Comparison of ENCODE assay signal across 1 cellular context in genomic region chr18:26864658-26865057, GRCh38.
TF ChIP-seq lines count a peak whose summit lies in the region.

No MANE protein-coding gene starts in this region.

TF ChIP-seq in GM12878, 131 proteins besides CTCF, POLR2A, EP300 and RAD21:
- TF ChIP-seq, protein P1, sequence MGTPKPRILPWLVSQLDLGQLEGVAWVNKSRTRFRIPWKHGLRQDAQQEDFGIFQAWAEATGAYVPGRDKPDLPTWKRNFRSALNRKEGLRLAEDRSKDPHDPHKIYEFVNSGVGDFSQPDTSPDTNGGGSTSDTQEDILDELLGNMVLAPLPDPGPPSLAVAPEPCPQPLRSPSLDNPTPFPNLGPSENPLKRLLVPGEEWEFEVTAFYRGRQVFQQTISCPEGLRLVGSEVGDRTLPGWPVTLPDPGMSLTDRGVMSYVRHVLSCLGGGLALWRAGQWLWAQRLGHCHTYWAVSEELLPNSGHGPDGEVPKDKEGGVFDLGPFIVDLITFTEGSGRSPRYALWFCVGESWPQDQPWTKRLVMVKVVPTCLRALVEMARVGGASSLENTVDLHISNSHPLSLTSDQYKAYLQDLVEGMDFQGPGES (IDR thresholded peaks at IDR 0.05), result no peak
- TF ChIP-seq ZNF622 (IDR thresholded peaks at IDR 0.05) (no peak), HDGF (IDR thresholded peaks at IDR 0.05) (no peak), EED (IDR thresholded peaks at IDR 0.05; ENCODE audit: low read depth) (no peak), TCF7 (IDR thresholded peaks at IDR 0.05; ENCODE audit: borderline replicate concordance) (no peak)
- TF ChIP-seq, protein P2, sequence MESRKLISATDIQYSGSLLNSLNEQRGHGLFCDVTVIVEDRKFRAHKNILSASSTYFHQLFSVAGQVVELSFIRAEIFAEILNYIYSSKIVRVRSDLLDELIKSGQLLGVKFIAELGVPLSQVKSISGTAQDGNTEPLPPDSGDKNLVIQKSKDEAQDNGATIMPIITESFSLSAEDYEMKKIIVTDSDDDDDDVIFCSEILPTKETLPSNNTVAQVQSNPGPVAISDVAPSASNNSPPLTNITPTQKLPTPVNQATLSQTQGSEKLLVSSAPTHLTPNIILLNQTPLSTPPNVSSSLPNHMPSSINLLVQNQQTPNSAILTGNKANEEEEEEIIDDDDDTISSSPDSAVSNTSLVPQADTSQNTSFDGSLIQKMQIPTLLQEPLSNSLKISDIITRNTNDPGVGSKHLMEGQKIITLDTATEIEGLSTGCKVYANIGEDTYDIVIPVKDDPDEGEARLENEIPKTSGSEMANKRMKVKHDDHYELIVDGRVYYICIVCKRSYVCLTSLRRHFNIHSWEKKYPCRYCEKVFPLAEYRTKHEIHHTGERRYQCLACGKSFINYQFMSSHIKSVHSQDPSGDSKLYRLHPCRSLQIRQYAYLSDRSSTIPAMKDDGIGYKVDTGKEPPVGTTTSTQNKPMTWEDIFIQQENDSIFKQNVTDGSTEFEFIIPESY (IDR thresholded peaks at IDR 0.05), result no peak
